1 cellular context compared by ENCODE assay signal in genomic region chr12:56793124-56793523, GRCh38. TPM values are rescaled to one million over a fixed set of nuclear protein-coding genes. Genes with fewer than 3 reads are reported as not detected.
"Had no signal": no experiment of that assay in that cellular context is flagged by ENCODE, and none has a peak within 500 bp of the region (broad histone marks: within the 10 kb centered on the region; RNA-seq: fewer than 3 reads in every experiment).

No MANE protein-coding gene starts in this region.

RNA-seq across cellular contexts. Expression of gene HSD17B6, which starts 30.0 kb away (rescaled TPM):
- total RNA-seq: skeletal muscle tissue had no signal
